17 cellular contexts compared by ENCODE assay signal in the genomic region with DNA sequence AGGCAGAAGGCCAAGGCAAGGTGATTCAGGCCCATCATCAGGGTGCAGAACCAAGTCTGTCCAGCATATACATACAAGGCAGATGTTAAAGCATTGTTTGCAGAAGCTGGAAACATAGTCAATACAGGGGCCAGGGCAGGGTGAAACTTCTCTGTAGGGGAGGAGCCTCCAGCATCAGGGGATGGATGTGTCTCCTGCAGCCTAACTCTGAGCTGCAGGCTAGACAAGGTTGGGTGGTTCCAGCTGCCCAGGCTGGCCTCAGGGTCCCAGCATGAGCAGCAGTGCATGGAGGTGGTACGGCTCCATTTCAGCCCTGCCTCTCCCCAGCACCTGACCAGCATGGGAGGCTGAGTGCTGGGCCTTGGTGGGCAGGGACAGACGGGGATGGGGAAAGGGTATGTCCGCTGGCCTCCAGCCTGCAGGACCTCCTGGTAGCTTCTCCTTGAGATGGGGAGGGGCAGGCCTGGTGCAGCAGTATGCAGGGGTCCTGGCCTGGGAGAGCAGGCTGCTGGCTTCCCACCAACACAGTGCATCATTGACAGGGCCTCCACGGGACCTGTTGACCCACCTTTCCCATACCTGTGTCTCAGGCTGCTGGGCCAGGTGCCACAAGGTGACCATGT. TPM values are rescaled to one million over a fixed set of nuclear protein-coding genes. Genes with fewer than 3 reads are reported as not detected.
DNase-seq lines count a peak whose midpoint lies in the region; ATAC-seq, FAIRE-seq and TF ChIP-seq lines count a peak whose summit lies in the region.
"Had no signal": no experiment of that assay in that cellular context is flagged by ENCODE, and none has a peak within 500 bp of the region (broad histone marks: within the 10 kb centered on the region; RNA-seq: fewer than 3 reads in every experiment).

No MANE protein-coding gene starts in this region.

- H3K27ac Mint-ChIP-seq in chondrocyte (ENCODE audit: unreplicated experiment), result no peak overlapping the region
- H3K27ac Mint-ChIP-seq: CD4-positive, alpha-beta T cell had no signal

- H3K36me3 ChIP-seq in HepG2 (replicated peaks in 1 of 2; ENCODE audit: control insufficient read depth in 1 of 2, insufficient read depth in 2 of 2, low read length in 2 of 2) (no peaks in the 10 kb centered on the region), right lobe of liver (no peaks in the 10 kb centered on the region)

- FAIRE-seq in HepG2 (lab: Jason Lieb, UNC), result no peak
- peak; percentile 32 for FAIRE-seq in urothelium cell line (lab: Jason Lieb, UNC)
- FAIRE-seq: RCC 7860 had no signal

- POLR2A ChIA-PET in HepG2 (lab: Yijun Ruan, JAX), result no interaction called here

- no peak overlapping the region for H3K4me3 Mint-ChIP-seq in chondrocyte (ENCODE audit: unreplicated experiment)
- H3K4me3 Mint-ChIP-seq: CD4-positive, alpha-beta T cell had no signal

- peaks cover 15% of the 10 kb centered on the region for H3K27me3 Mint-ChIP-seq in chondrocyte (ENCODE audit: low read depth)

- H3K9me3 ChIP-seq in HepG2 (ENCODE audit: low read length) (no peaks in the 10 kb centered on the region), right lobe of liver (no peaks in the 10 kb centered on the region)

- no peaks in the 10 kb centered on the region for H3K9me3 Mint-ChIP-seq in chondrocyte (ENCODE audit: low read depth)
- H3K9me3 Mint-ChIP-seq: CD4-positive, alpha-beta T cell had no signal

- H3K27me3 ChIP-seq in HepG2 (ENCODE audit: control insufficient read depth in 1 of 2, insufficient read depth in 2 of 2, low read length in 2 of 2) (peaks cover 2 to 17% of the 10 kb centered on the region in 2 experiments; a peak in 2 of 5 replicates), right lobe of liver (no peaks in the 10 kb centered on the region)

- WGBS in HepG2 (ENCODE audit: low lambda C conversion rate), result no CpG with 5 or more reads among the region's 4 CpGs
- WGBS in right lobe of liver (ENCODE audit: insufficient coverage, low coverage, low lambda C conversion rate, missing lambda C conversion rate), result no CpG with 5 or more reads among the region's 4 CpGs

- no TSS peak for BruUV-seq in HepG2 (replicated peaks; lab: Mats Ljungman, UMichigan)

- H4K20me1 ChIP-seq in HepG2 (ENCODE audit: insufficient read depth, low read length), result no peaks in the 10 kb centered on the region

- TF ChIP-seq EP300 in HepG2 (IDR thresholded peaks at IDR 0.05; ENCODE audit: low read depth in 2 of 2, low read length in 2 of 2), result no peak
- no peak for TF ChIP-seq EP300 in HepG2 (CRISPR knock-in tag; IDR thresholded peaks at IDR 0.05; ENCODE audit: borderline replicate concordance)

- no peaks in the 10 kb centered on the region for H3K79me2 ChIP-seq in HepG2 (ENCODE audit: insufficient read depth, low read length)

- TF ChIP-seq POLR2A in HepG2 (IDR thresholded peaks at IDR 0.05; ENCODE audit: insufficient read depth in 1 of 2, low read depth in 2 of 2, low read length in 2 of 2) (no peak), right lobe of liver (IDR thresholded peaks at IDR 0.05) (no peak)

- H3K4me2 ChIP-seq in HepG2 (ENCODE audit: low read depth, low read length), result no peak overlapping the region

- ATAC-seq in HepG2 (peak; percentile 62), right lobe of liver (no peak), HG03354 (IDR thresholded peaks at IDR 0.05; ENCODE audit: poor library complexity, severe bottlenecking, unreplicated experiment) (peak; percentile 58), HG03457 (IDR thresholded peaks at IDR 0.05; ENCODE audit: unreplicated experiment) (no peak), HG02588 (IDR thresholded peaks at IDR 0.05; ENCODE audit: unreplicated experiment) (no peak), HG03432 (IDR thresholded peaks at IDR 0.05; ENCODE audit: unreplicated experiment) (no peak)
- ATAC-seq: HCT116 had no signal

- no peak for TF ChIP-seq RAD21 in HepG2 (CRISPR knock-in tag; IDR thresholded peaks at IDR 0.05)

- DNase-seq in HepG2 (ENCODE audit: low spot score), result no peak
- DNase-seq in right lobe of liver, result no peak
- peak; percentile 84 for DNase-seq in chondrocyte (ENCODE audit: low spot score)
- DNase-seq in urothelium cell line (ENCODE audit: low spot score), result no peak
- DNase-seq: CD4-positive, alpha-beta T cell; IMR-90; NCI-H1417 treated with DMSO at 0.1 percent for 48 hours; NCI-H2029; NCI-H510A treated with DMSO at 0.1 percent for 48 hours; SHP77 had no signal

- H3K27ac ChIP-seq in HepG2 (ENCODE audit: extremely low read length, insufficient read depth, low read length) (no peak overlapping the region), right lobe of liver (no peak overlapping the region)

- peaks cover 17% of the 10 kb centered on the region for H3K4me1 ChIP-seq in HepG2 (ENCODE audit: insufficient read depth, low read length)
- no peaks in the 10 kb centered on the region for H3K4me1 ChIP-seq in right lobe of liver

- H3K36me3 Mint-ChIP-seq in chondrocyte (ENCODE audit: low read depth), result no peaks in the 10 kb centered on the region

- TF ChIP-seq CTCF in HepG2 (CRISPR knock-in tag; IDR thresholded peaks at IDR 0.05), result no peak
- TF ChIP-seq CTCF in right lobe of liver (IDR thresholded peaks at IDR 0.05), result no peak
- TF ChIP-seq CTCF in chondrocyte (IDR thresholded peaks at IDR 0.05), result no peak

- no peaks in the 10 kb centered on the region for H3K4me1 Mint-ChIP-seq in chondrocyte (ENCODE audit: low read depth)

- CTCF ChIA-PET in HepG2 (lab: Yijun Ruan, JAX; ENCODE audit: low intra/inter-chr PET ratio, low total read pairs), result no interaction called here

- H3K4me3 ChIP-seq in HepG2 (replicated peaks in 1 of 3; ENCODE audit: insufficient read depth in 1 of 3, low read depth in 2 of 3, low read length in 3 of 3) (no peak overlapping the region), right lobe of liver (no peak overlapping the region)

- H3K9ac ChIP-seq in HepG2 (ENCODE audit: insufficient read depth, low read depth, low read length), result no peak overlapping the region

- in situ Hi-C loops in HepG2 (cut with HindIII; ENCODE audit: extremely low pct_ligation_motif_present, low pct_unique_long_range_greater_than_20kb), result no loop called here

- no peak overlapping the region for H2AFZ ChIP-seq in HepG2 (ENCODE audit: low read length)

- intact Hi-C loops in HepG2 (cut with micrococcal nuclease; ENCODE audit: unreplicated experiment) (no loop called here), right lobe of liver (cut with DNase I) (no loop called here)

RNA-seq across cellular contexts. Expression of a gene that starts 7.4 kb away (rescaled TPM):
- total RNA-seq in HepG2 (2016; rRNA removed; fragmentation: Illumina TruSeq; extraction: Trizol) (87.8 and 90.3 TPM in 2 replicates), right lobe of liver (10 to 100 TPM; 33.0 to 57.1 (median 41.7) TPM), chondrocyte (39.5 to 45.7 TPM (median 43.7 TPM) in 3 replicates)
- 33.6 and 34.9 TPM in 2 replicates for total RNA-seq in HepG2 (2016; cell fraction: cytosol; rRNA removed; fragmentation: Illumina TruSeq; extraction: Trizol; ENCODE audit: low read depth)
- total RNA-seq in HepG2 (2016; cell fraction: insoluble cytoplasmic fraction; rRNA removed; fragmentation: Illumina TruSeq; extraction: Trizol), result 87.0 and 89.8 TPM in 2 replicates
- total RNA-seq in HepG2 (2016; cell fraction: membrane; rRNA removed; fragmentation: Illumina TruSeq; extraction: Trizol), result 33.7 and 38.0 TPM in 2 replicates
- total RNA-seq in HepG2 (2016; cell fraction: nucleus; rRNA removed; fragmentation: Illumina TruSeq; extraction: Trizol), result 82.0 and 84.8 TPM in 2 replicates
- polyA plus RNA-seq in HepG2 (2011; rRNA removed), result 107 and 122 TPM in 2 replicates
- polyA plus RNA-seq in HepG2 (2011; cell fraction: cytosol; rRNA removed), result 79.2 and 104 TPM in 2 replicates
- 370 and 388 TPM in 2 replicates for polyA plus RNA-seq in HepG2 (2011; cell fraction: nucleus; rRNA removed)
- 54.3 and 62.8 TPM in 2 replicates for polyA plus RNA-seq in HepG2 (2012)
- polyA plus RNA-seq in HepG2 (2016; cell fraction: cytosol; fragmentation: Illumina TruSeq; extraction: Trizol; ENCODE audit: low read depth), result 11.2 and 11.7 TPM in 2 replicates
- 71.7 and 72.0 TPM in 2 replicates for polyA plus RNA-seq in HepG2 (2016; cell fraction: insoluble cytoplasmic fraction; fragmentation: Illumina TruSeq; extraction: Trizol; ENCODE audit: low read depth)
- 17.4 and 18.6 TPM in 2 replicates for polyA plus RNA-seq in HepG2 (2016; cell fraction: membrane; fragmentation: Illumina TruSeq; extraction: Trizol; ENCODE audit: low read depth)
- 105 and 123 TPM in 2 replicates for polyA plus RNA-seq in HepG2 (2016; cell fraction: nucleus; fragmentation: Illumina TruSeq; extraction: Trizol; ENCODE audit: insufficient read depth, low read depth)
- polyA minus RNA-seq in HepG2 (2011; rRNA and poly(A)+ RNA removed; ENCODE audit: low replicate concordance), result 224 and 418 TPM in 2 replicates
- 56.5 and 63.0 TPM in 2 replicates for polyA minus RNA-seq in HepG2 (2011; cell fraction: cytosol; rRNA and poly(A)+ RNA removed)
- 193 and 254 TPM in 2 replicates for polyA minus RNA-seq in HepG2 (2011; cell fraction: nucleus; rRNA and poly(A)+ RNA removed)

RNA-seq across cellular contexts. Expression of a gene that starts 30.2 kb away (rescaled TPM):
- total RNA-seq in HepG2 (2016; rRNA removed; fragmentation: Illumina TruSeq; extraction: Trizol) (0.08 TPM in 1 of 2 replicates, not detected in the other), right lobe of liver (under 1 TPM in 5 of 6 experiments, not detected in 1; 0.09 to 0.42 (median 0.12) TPM), chondrocyte (12.4 to 21.9 TPM (median 19.0 TPM) in 3 replicates)
- total RNA-seq in HepG2 (2016; cell fraction: cytosol; rRNA removed; fragmentation: Illumina TruSeq; extraction: Trizol; ENCODE audit: low read depth), result not detected in 2 replicates
- 0.02 and 0.07 TPM in 2 replicates for total RNA-seq in HepG2 (2016; cell fraction: insoluble cytoplasmic fraction; rRNA removed; fragmentation: Illumina TruSeq; extraction: Trizol)
- not detected in 2 replicates for total RNA-seq in HepG2 (2016; cell fraction: membrane; rRNA removed; fragmentation: Illumina TruSeq; extraction: Trizol)
- not detected in 2 replicates for total RNA-seq in HepG2 (2016; cell fraction: nucleus; rRNA removed; fragmentation: Illumina TruSeq; extraction: Trizol)
- polyA plus RNA-seq in HepG2 (2011; rRNA removed), result 0.04 and 0.07 TPM in 2 replicates
- 0.04 and 0.06 TPM in 2 replicates for polyA plus RNA-seq in HepG2 (2011; cell fraction: cytosol; rRNA removed)
- 0.45 and 0.54 TPM in 2 replicates for polyA plus RNA-seq in HepG2 (2011; cell fraction: nucleus; rRNA removed)
- 0.54 and 0.63 TPM in 2 replicates for polyA plus RNA-seq in HepG2 (2012)
- polyA plus RNA-seq in HepG2 (2016; cell fraction: cytosol; fragmentation: Illumina TruSeq; extraction: Trizol; ENCODE audit: low read depth), result not detected in 2 replicates
- polyA plus RNA-seq in HepG2 (2016; cell fraction: insoluble cytoplasmic fraction; fragmentation: Illumina TruSeq; extraction: Trizol; ENCODE audit: low read depth), result 0.08 TPM in 1 of 2 replicates, not detected in the other
- not detected in 2 replicates for polyA plus RNA-seq in HepG2 (2016; cell fraction: membrane; fragmentation: Illumina TruSeq; extraction: Trizol; ENCODE audit: low read depth)
- 0.15 and 0.89 TPM in 2 replicates for polyA plus RNA-seq in HepG2 (2016; cell fraction: nucleus; fragmentation: Illumina TruSeq; extraction: Trizol; ENCODE audit: insufficient read depth, low read depth)
- polyA minus RNA-seq in HepG2 (2011; rRNA and poly(A)+ RNA removed; ENCODE audit: low replicate concordance), result 0.05 TPM in 1 of 2 replicates, not detected in the other
- 0.09 and 0.20 TPM in 2 replicates for polyA minus RNA-seq in HepG2 (2011; cell fraction: cytosol; rRNA and poly(A)+ RNA removed)
- polyA minus RNA-seq in HepG2 (2011; cell fraction: nucleus; rRNA and poly(A)+ RNA removed), result 0.13 and 0.25 TPM in 2 replicates

RNA-seq across cellular contexts. Expression of a gene that starts 38.6 kb away (rescaled TPM):
- total RNA-seq in HepG2 (2016; rRNA removed; fragmentation: Illumina TruSeq; extraction: Trizol), result not detected in 2 replicates
- not detected in 2 replicates for total RNA-seq in HepG2 (2016; cell fraction: cytosol; rRNA removed; fragmentation: Illumina TruSeq; extraction: Trizol; ENCODE audit: low read depth)
- not detected in 2 replicates for total RNA-seq in HepG2 (2016; cell fraction: insoluble cytoplasmic fraction; rRNA removed; fragmentation: Illumina TruSeq; extraction: Trizol)
- not detected in 2 replicates for total RNA-seq in HepG2 (2016; cell fraction: membrane; rRNA removed; fragmentation: Illumina TruSeq; extraction: Trizol)
- total RNA-seq in HepG2 (2016; cell fraction: nucleus; rRNA removed; fragmentation: Illumina TruSeq; extraction: Trizol), result not detected in 2 replicates
- polyA plus RNA-seq in HepG2 (2011; rRNA removed), result not detected in 2 replicates
- not detected in 2 replicates for polyA plus RNA-seq in HepG2 (2011; cell fraction: cytosol; rRNA removed)
- polyA plus RNA-seq in HepG2 (2011; cell fraction: nucleus; rRNA removed), result not detected in 2 replicates
- polyA plus RNA-seq in HepG2 (2012), result not detected in 2 replicates
- not detected in 2 replicates for polyA plus RNA-seq in HepG2 (2016; cell fraction: cytosol; fragmentation: Illumina TruSeq; extraction: Trizol; ENCODE audit: low read depth)
- polyA plus RNA-seq in HepG2 (2016; cell fraction: insoluble cytoplasmic fraction; fragmentation: Illumina TruSeq; extraction: Trizol; ENCODE audit: low read depth), result not detected in 2 replicates
- not detected in 2 replicates for polyA plus RNA-seq in HepG2 (2016; cell fraction: membrane; fragmentation: Illumina TruSeq; extraction: Trizol; ENCODE audit: low read depth)
- polyA plus RNA-seq in HepG2 (2016; cell fraction: nucleus; fragmentation: Illumina TruSeq; extraction: Trizol; ENCODE audit: insufficient read depth, low read depth), result not detected in 2 replicates
- not detected in 2 replicates for polyA minus RNA-seq in HepG2 (2011; rRNA and poly(A)+ RNA removed; ENCODE audit: low replicate concordance)
- not detected in 2 replicates for polyA minus RNA-seq in HepG2 (2011; cell fraction: cytosol; rRNA and poly(A)+ RNA removed)
- polyA minus RNA-seq in HepG2 (2011; cell fraction: nucleus; rRNA and poly(A)+ RNA removed), result not detected in 2 replicates
- 10 to 100 TPM in 4 of 6 experiments, 1 to 10 TPM in 2; 3.6 to 25.9 (median 23.4) TPM for total RNA-seq in right lobe of liver
- not detected in 3 replicates for total RNA-seq in chondrocyte
- total RNA-seq: A673; CD4-positive, alpha-beta T cell; IMR-90 had no signal
- polyA plus RNA-seq: IMR-90 had no signal

Comparison
In these comparisons a context has a peak if more than half of its experiments do, and no peak if none do; other contexts are left out.
1. ATAC-seq: peak in HepG2 (single experiment) and HG03354 (single experiment); none in right lobe of liver (0 of 4), HG03457 (single experiment), HG02588 (single experiment) and HG03432 (single experiment).